ENCODE assay signal across 17 cellular contexts in the genomic region with DNA sequence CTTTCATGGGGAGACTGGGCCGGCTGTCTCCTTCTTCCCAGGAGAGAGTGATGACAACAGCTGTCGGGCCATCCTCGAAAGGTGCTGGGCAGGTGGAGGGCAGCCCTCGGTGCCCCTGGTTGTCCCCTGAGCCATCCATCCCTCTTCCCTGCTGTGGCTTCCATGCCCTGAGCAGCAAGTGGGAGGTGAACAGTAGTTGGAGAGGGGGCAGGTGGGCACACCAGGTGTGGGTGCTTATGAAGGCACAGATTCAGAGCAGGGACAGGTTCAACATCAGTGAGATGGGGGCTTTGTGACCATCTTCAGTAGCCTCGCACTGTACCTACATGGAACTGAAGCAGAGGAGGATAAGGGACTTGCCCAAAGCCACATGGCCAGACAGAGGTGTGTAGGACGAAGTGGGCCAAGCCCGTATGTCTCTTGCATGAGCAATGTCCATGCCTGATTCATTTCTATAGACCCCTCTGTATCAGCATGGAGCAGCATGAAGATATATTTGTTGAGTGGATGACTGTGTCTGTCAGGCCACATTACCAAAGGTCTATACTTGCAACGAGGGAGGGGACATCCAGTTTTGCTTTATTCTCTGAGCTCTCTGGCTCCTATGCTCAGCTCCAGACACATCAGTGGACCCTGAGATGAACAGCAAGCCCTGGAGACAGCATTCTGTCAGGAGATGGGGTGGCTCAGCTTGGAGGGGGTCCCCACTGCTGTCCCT.
"Had no signal": no experiment of that assay in that cellular context is flagged by ENCODE, and none has a peak within 500 bp of the region (broad histone marks: within the 10 kb centered on the region; RNA-seq: fewer than 3 reads in every experiment).

No MANE protein-coding gene starts in this region.

- H3K27ac Mint-ChIP-seq: progenitor cell of endocrine pancreas had no signal

- H3K27ac ChIP-seq: coronary artery, heart right ventricle, pancreas had no signal

- H3K36me3 Mint-ChIP-seq: naive thymus-derived CD8-positive, alpha-beta T cell had no signal

- H3K9me3 ChIP-seq: heart right ventricle, mucosa of descending colon, pancreas had no signal

- ATAC-seq: naive thymus-derived CD8-positive, alpha-beta T cell had no signal

- H3K36me3 ChIP-seq: heart right ventricle, pancreas had no signal

- DNase-seq: dorsolateral prefrontal cortex; effector CD8-positive, alpha-beta T cell; heart right ventricle; kidney glomerular epithelial cell; mammary epithelial cell; mucosa of descending colon; naive thymus-derived CD8-positive, alpha-beta T cell; pancreas; right cardiac atrium; small intestine; stimulated activated CD4-positive, alpha-beta T cell treated with anti-CD3 and anti-CD28 coated beads, Interleukin-12 subunit alpha, Interleukin-12 subunit beta, amount 100 ng/mL, for 4 hours; stimulated activated naive CD4-positive, alpha-beta T cell treated with Interleukin-2 at 50 U/mL for 16 hours; trophoblast cell had no signal

- H3K4me3 ChIP-seq: heart right ventricle, mucosa of descending colon, pancreas had no signal

- H3K9me3 Mint-ChIP-seq: naive thymus-derived CD8-positive, alpha-beta T cell had no signal

- FAIRE-seq: frontal cortex, islet of Langerhans, pancreas, small intestine had no signal

- H3K4me1 ChIP-seq: pancreas had no signal
